ENCODE assay signal across 8 cellular contexts in the genomic region with DNA sequence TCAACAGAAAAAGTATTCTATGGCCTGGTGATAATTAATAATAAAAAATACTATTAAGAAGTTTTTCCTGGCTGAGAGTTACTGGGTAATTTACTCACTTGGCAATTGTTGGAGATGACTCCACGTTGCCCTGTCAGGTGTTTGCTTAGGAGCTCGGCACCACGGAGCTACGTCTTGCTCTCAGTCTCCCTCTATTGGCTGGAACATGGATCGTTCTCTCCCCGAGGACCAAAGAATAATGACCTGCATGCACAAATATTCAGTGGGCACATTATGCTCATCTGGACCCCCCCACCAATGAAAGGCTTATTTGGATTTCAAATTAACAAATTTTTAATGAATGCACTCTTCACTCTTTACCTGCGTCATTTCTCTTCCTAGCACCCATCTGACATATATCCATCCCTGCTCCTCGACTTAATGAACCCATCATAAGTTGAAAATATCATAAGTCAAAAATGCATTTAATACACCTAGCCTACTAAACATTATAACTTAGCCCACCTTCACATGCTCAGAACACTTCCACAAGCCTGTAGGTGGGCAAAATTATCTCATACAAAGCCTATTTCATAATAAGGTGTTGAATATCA.
DNase-seq lines count a peak whose midpoint lies in the region; ATAC-seq and TF ChIP-seq lines count a peak whose summit lies in the region.

No MANE protein-coding gene starts in this region.

- no peaks in the 10 kb centered on the region for H3K4me1 ChIP-seq in left ventricle myocardium inferior
- H3K4me1 ChIP-seq in effector memory CD4-positive, alpha-beta T cell (ENCODE audit: control insufficient read depth, insufficient read depth, low read length, poor library complexity, severe bottlenecking): no peaks in the 10 kb centered on the region

- no peaks in the 10 kb centered on the region for H3K9me3 ChIP-seq in left ventricle myocardium inferior (replicated peaks)
- H3K9me3 ChIP-seq in effector memory CD4-positive, alpha-beta T cell (ENCODE audit: control insufficient read depth, low read length): no peaks in the 10 kb centered on the region

- H3K27me3 ChIP-seq in left ventricle myocardium inferior (ENCODE audit: low read depth): peaks cover 85% of the 10 kb centered on the region
- H3K27me3 ChIP-seq in effector memory CD4-positive, alpha-beta T cell (replicated peaks; ENCODE audit: control insufficient read depth, insufficient read depth, low read length, poor library complexity, severe bottlenecking): no peaks in the 10 kb centered on the region

- DNase-seq in ELR (ENCODE audit: low read depth) (peak; percentile 77), NOMO-1 treated with dmso at 0.1 percent for 144 hours (lab: John Stamatoyannopoulos, UW; ENCODE audit: unreplicated experiment) (peak; percentile 15), left ventricle myocardium inferior (no peak)
- peak; percentile 15 for DNase-seq in activated T-helper 9 cell treated with anti-CD3 and anti-CD28 coated beads, Interleukin-2, amount 50 U/mL, for 16 hours (ENCODE audit: low read depth)
- peak in 3 of 4 experiments; percentile 10 to 27 (median 20) for DNase-seq in stimulated activated CD4-positive, alpha-beta T cell treated with anti-CD3 and anti-CD28 coated beads, Interleukin-1b, Interleukin-23, amount 100 ng/mL, for 24 hours (ENCODE audit: low read depth in 4 of 4, low spot score in 1 of 4)
- DNase-seq in effector memory CD4-positive, alpha-beta T cell: no peak

- H3K4me3 ChIP-seq in left ventricle myocardium inferior: no peak overlapping the region
- H3K4me3 ChIP-seq in effector memory CD4-positive, alpha-beta T cell (ENCODE audit: insufficient read depth, low read depth, low read length, poor library complexity, severe bottlenecking): no peak overlapping the region

- no peak overlapping the region for H3K27ac ChIP-seq in left ventricle myocardium inferior (replicated peaks)
- no peak overlapping the region for H3K27ac ChIP-seq in effector memory CD4-positive, alpha-beta T cell (ENCODE audit: insufficient read depth, low read length, poor library complexity, severe bottlenecking)

- intact Hi-C loops in left ventricle myocardium inferior (cut with micrococcal nuclease): no loop called here

- peak; percentile 71 for TF ChIP-seq CTCF in left ventricle myocardium inferior (IDR thresholded peaks at IDR 0.05; ENCODE audit: borderline replicate concordance)

- ATAC-seq in HG02610 (IDR thresholded peaks at IDR 0.05; ENCODE audit: unreplicated experiment) (peak; percentile 55), GM19452 (IDR thresholded peaks at IDR 0.05; ENCODE audit: unreplicated experiment) (no peak)

- H3K36me3 ChIP-seq in left ventricle myocardium inferior: no peaks in the 10 kb centered on the region
- H3K36me3 ChIP-seq in effector memory CD4-positive, alpha-beta T cell (ENCODE audit: control insufficient read depth, insufficient read depth, low read length): no peaks in the 10 kb centered on the region

Comparison
In these comparisons a context has a peak if more than half of its experiments do, and no peak if none do; other contexts are left out.
1. DNase-seq: peak in ELR (single experiment), NOMO-1 treated with dmso at 0.1 percent for 144 hours (single experiment), activated T-helper 9 cell treated with anti-CD3 and anti-CD28 coated beads, Interleukin-2, amount 50 U/mL, for 16 hours (single experiment) and stimulated activated CD4-positive, alpha-beta T cell treated with anti-CD3 and anti-CD28 coated beads, Interleukin-1b, Interleukin-23, amount 100 ng/mL, for 24 hours (3 of 4); none in left ventricle myocardium inferior (single experiment) and effector memory CD4-positive, alpha-beta T cell (0 of 3).